In genomic region chr3:44885618-44886017, GRCh38 we compare ENCODE assay signal across 11 cellular contexts. TPM values are rescaled to one million over a fixed set of nuclear protein-coding genes. Genes with fewer than 3 reads are reported as not detected.
DNase-seq lines count a peak whose midpoint lies in the region; ATAC-seq and TF ChIP-seq lines count a peak whose summit lies in the region.
"Had no signal": no experiment of that assay in that cellular context is flagged by ENCODE, and none has a peak within 500 bp of the region (broad histone marks: within the 10 kb centered on the region; RNA-seq: fewer than 3 reads in every experiment).

No MANE protein-coding gene starts in this region.

- TF ChIP-seq CTCF in AG09319 (IDR thresholded peaks at IDR 0.05; ENCODE audit: low read depth, low read length) (no peak), astrocyte of the spinal cord (IDR thresholded peaks at IDR 0.05; ENCODE audit: low read depth, low read length) (no peak), natural killer cell (IDR thresholded peaks at IDR 0.05) (no peak), body of pancreas (IDR thresholded peaks at IDR 0.05) (no peak)

- no peak overlapping the region for H3K4me3 Mint-ChIP-seq in natural killer cell
- H3K4me3 Mint-ChIP-seq: activated T-cell treated with anti-CD3 and anti-CD28 coated beads, Interleukin-2, amount 50 U/mL, for 72 hours; T-helper 17 cell had no signal

- no peaks in the 10 kb centered on the region for H3K4me1 Mint-ChIP-seq in natural killer cell
- H3K4me1 Mint-ChIP-seq: T-helper 17 cell had no signal

- peaks cover 12 to 16% of the 10 kb centered on the region in 2 donors for H3K27me3 Mint-ChIP-seq in natural killer cell (ENCODE audit: low read depth in 2 of 2)

- in situ Hi-C loops in astrocyte of the spinal cord (cut with HindIII; ENCODE audit: low sequenced_read_pairs), result no loop called here

- no peaks in the 10 kb centered on the region for H3K9me3 ChIP-seq in HUES48 (ENCODE audit: control insufficient read depth, insufficient read depth, low read length)
- H3K9me3 ChIP-seq in body of pancreas, result no peaks in the 10 kb centered on the region

- WGBS in body of pancreas, 2 donors, result 53 to 61% methylated on average over 4 of the region's 4 CpGs

- H3K27ac Mint-ChIP-seq in natural killer cell, result no peak overlapping the region
- H3K27ac Mint-ChIP-seq: activated T-cell treated with anti-CD3 and anti-CD28 coated beads, Interleukin-2, amount 50 U/mL, for 72 hours; T-helper 17 cell had no signal

- intact Hi-C loops in natural killer cell (cut with micrococcal nuclease), result no loop called here
- intact Hi-C loops in body of pancreas (cut with DNase I), result no loop called here

- peak; percentile 60 for DNase-seq in AG09319 (ENCODE audit: extremely low read depth, low read depth)
- peak; percentile 97 for DNase-seq in astrocyte of the spinal cord (ENCODE audit: low read depth, low spot score)
- peak; percentile 95 for DNase-seq in kidney tubule cell (ENCODE audit: low spot score)
- DNase-seq in natural killer cell, result no peak
- no peak for DNase-seq in body of pancreas
- DNase-seq: activated T-cell treated with anti-CD3 and anti-CD28 coated beads, Interleukin-2, amount 50 U/mL, for 72 hours; DMS79 treated with DMSO at 0.1 percent for 48 hours; T-helper 17 cell had no signal

- TF ChIP-seq POLR2A in body of pancreas (IDR thresholded peaks at IDR 0.05), result no peak

- no peaks in the 10 kb centered on the region for H3K27me3 ChIP-seq in HUES48 (ENCODE audit: control insufficient read depth, insufficient read depth, low read length)
- H3K27me3 ChIP-seq in body of pancreas, result no peaks in the 10 kb centered on the region

- peak overlapping the region; percentile 50 for H3K27ac ChIP-seq in HUES48 (ENCODE audit: low read depth, low read length)
- H3K27ac ChIP-seq in body of pancreas, result no peak overlapping the region

- no peaks in the 10 kb centered on the region for H3K36me3 ChIP-seq in HUES48 (ENCODE audit: control insufficient read depth, insufficient read depth, low read length)
- H3K36me3 ChIP-seq in body of pancreas (replicated peaks in 1 of 2; ENCODE audit: insufficient read depth in 1 of 2, low read depth in 2 of 2), result no peaks in the 10 kb centered on the region

- H3K4me1 ChIP-seq in HUES48 (ENCODE audit: control insufficient read depth, insufficient read depth, low read length) (no peaks in the 10 kb centered on the region; the same call in 1 of the 2 replicates), body of pancreas (no peaks in the 10 kb centered on the region)

- no peaks in the 10 kb centered on the region for H3K36me3 Mint-ChIP-seq in natural killer cell

- H3K9me3 Mint-ChIP-seq in natural killer cell, result no peaks in the 10 kb centered on the region
- H3K9me3 Mint-ChIP-seq: activated T-cell treated with anti-CD3 and anti-CD28 coated beads, Interleukin-2, amount 50 U/mL, for 72 hours had no signal

- H3K9ac ChIP-seq in HUES48 (ENCODE audit: low read depth, low read length), result no peak overlapping the region

- H3K4me3 ChIP-seq in HUES48 (ENCODE audit: low read depth, low read length) (no peak overlapping the region), astrocyte of the spinal cord (ENCODE audit: low read depth, low read length) (no peak overlapping the region), body of pancreas (no peak overlapping the region)

- ATAC-seq in natural killer cell, result no peak
- no peak for ATAC-seq in HG03469 (IDR thresholded peaks at IDR 0.05; ENCODE audit: unreplicated experiment)
- no peak for ATAC-seq in body of pancreas
- no peak for ATAC-seq in GM18520 (IDR thresholded peaks at IDR 0.05; ENCODE audit: unreplicated experiment)
- ATAC-seq: activated T-cell treated with anti-CD3 and anti-CD28 coated beads, Interleukin-2, amount 50 U/mL, for 72 hours; T-helper 17 cell had no signal

RNA-seq across cellular contexts. Expression of gene TGM4, which starts 11.2 kb away (rescaled TPM):
- total RNA-seq in natural killer cell (not detected), body of pancreas (not detected)
- total RNA-seq: activated T-cell treated with anti-CD3 and anti-CD28 coated beads, Interleukin-2, amount 50 U/mL, for 72 hours; T-helper 17 cell had no signal

RNA-seq across cellular contexts. Expression of gene TMEM42, which starts 23.9 kb away (rescaled TPM):
- total RNA-seq in natural killer cell, result 10 to 100 TPM in 2 of 3 donors, 1 to 10 TPM in 1; 9.9 to 15.9 (median 11.3) TPM
- total RNA-seq in body of pancreas, result 10 to 100 TPM; 14.3 to 18.1 TPM

Comparison
In these comparisons a context has a peak if more than half of its experiments do, and no peak if none do; other contexts are left out.
1. DNase-seq: peak in AG09319 (single experiment), astrocyte of the spinal cord (single experiment) and kidney tubule cell (single experiment); none in natural killer cell (single experiment) and body of pancreas (0 of 4).